Comparison of ENCODE assay signal across 1 cellular context in genomic region chr9:91177661-91178280, GRCh38.
TF ChIP-seq lines count a peak whose summit lies in the region.

No MANE protein-coding gene starts in this region.

TF ChIP-seq in HepG2, 621 proteins besides CTCF, POLR2A, EP300 and RAD21 (continued from another document):
- no peak for TF ChIP-seq YY1 (IDR thresholded peaks at IDR 0.05; ENCODE audit: insufficient read depth, insufficient replicate concordance, low read depth, low read length)
- TF ChIP-seq SCMH1 (CRISPR knock-in tag; IDR thresholded peaks at IDR 0.05; ENCODE audit: borderline replicate concordance), result no peak
- TF ChIP-seq DRAP1 (CRISPR knock-in tag; IDR thresholded peaks at IDR 0.05), result no peak
- TF ChIP-seq HMG20A (CRISPR knock-in tag; IDR thresholded peaks at IDR 0.05; ENCODE audit: borderline replicate concordance), result no peak
- no peak for TF ChIP-seq REXO4 (CRISPR knock-in tag; IDR thresholded peaks at IDR 0.05; ENCODE audit: borderline replicate concordance)
- TF ChIP-seq, protein P1, sequence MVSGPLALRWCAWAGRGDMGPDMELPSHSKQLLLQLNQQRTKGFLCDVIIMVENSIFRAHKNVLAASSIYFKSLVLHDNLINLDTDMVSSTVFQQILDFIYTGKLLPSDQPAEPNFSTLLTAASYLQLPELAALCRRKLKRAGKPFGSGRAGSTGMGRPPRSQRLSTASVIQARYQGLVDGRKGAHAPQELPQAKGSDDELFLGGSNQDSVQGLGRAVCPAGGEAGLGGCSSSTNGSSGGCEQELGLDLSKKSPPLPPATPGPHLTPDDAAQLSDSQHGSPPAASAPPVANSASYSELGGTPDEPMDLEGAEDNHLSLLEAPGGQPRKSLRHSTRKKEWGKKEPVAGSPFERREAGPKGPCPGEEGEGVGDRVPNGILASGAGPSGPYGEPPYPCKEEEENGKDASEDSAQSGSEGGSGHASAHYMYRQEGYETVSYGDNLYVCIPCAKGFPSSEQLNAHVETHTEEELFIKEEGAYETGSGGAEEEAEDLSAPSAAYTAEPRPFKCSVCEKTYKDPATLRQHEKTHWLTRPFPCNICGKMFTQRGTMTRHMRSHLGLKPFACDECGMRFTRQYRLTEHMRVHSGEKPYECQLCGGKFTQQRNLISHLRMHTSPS (CRISPR knock-in tag; IDR thresholded peaks at IDR 0.05; ENCODE audit: low read depth), result no peak
- TF ChIP-seq STAG1 (CRISPR knock-in tag; IDR thresholded peaks at IDR 0.05), result no peak
- TF ChIP-seq ZBTB49 (CRISPR knock-in tag; IDR thresholded peaks at IDR 0.05; ENCODE audit: borderline replicate concordance), result no peak
